8 cellular contexts compared by ENCODE assay signal in the genomic region with DNA sequence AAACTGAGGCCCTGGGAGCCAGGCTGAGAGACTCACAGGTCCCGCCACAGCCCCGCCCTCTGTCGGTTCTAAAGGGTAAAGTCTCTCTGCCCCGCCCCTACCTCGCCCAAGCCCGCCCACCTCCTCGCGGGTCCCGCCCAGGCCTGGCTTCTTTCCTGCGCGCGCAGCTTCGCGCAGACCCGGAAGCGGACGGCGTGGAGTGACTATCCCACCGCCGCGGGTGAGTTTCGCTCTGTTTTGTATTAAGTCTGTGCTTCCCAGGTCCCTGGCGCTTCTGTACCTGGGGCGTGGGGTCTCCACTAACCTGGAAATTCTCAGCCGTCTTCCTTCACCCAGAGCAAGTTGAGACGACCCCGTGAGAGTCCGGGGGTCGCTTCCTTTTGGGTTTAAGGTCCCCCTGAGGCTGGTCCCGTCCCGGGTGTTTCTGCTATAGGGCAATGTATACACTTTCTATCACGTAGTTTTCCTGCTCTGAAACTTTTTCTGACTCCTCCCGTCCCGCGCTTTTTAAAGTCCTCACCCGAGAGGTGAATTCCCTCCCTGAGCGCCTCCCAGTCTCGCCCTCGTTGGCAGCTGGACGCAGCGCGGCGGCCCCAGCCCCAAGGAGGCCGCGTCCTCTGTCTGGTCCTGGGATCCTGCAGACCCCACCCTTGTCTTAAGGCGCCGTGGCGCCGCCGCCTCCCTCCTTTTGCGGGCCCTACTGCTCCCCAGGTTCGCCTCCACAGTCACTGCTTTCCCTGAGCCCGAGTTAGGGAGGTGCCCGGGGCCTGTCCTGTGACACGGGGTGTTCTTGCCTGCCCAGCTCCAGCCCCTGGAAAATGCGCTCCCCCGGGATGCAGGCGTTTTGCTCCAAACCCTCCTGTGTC. TPM values are rescaled to one million over a fixed set of nuclear protein-coding genes. Genes with fewer than 3 reads are reported as not detected.
DNase-seq lines count a peak whose midpoint lies in the region; FAIRE-seq and TF ChIP-seq lines count a peak whose summit lies in the region.

A gene (plus strand): TSS at position 176 of the 866 bp plus-strand sequence. CDS start 2,867 bp downstream, outside the sequence.

- H2AFZ ChIP-seq in neuron (ENCODE audit: low read depth, low read length): peak within 1 kb of the TSS; percentile 88

- FAIRE-seq in H54 (lab: Jason Lieb, UNC): no peak

- H3K9me3 ChIP-seq in ES-I3 (ENCODE audit: control insufficient read depth, insufficient read depth, low read length) (no peaks in the 10 kb centered on the region), MG63 (peaks cover 4% of the 10 kb centered on the region; the same call in 1 of the 2 replicates), neuron (ENCODE audit: low read length) (peaks cover 3% of the 10 kb centered on the region)

- peak within 1 kb of the TSS; percentile 73 for H3K4me3 ChIP-seq in MG63
- peak within 1 kb of the TSS; percentile 93 for H3K4me3 ChIP-seq in neuron (ENCODE audit: low read length)

- peak within 1 kb of the TSS; percentile 87 for H3K9ac ChIP-seq in ES-I3 (ENCODE audit: low read depth, low read length)

- DNase-seq in H54 (ENCODE audit: insufficient read length, low spot score) (peak; percentile 92), MG63 (peak; percentile 92), SHP77 (lab: John Stamatoyannopoulos, UW) (peak; percentile 76 to 90), activated gamma-delta T cell treated with Interleukin-2 at 50 U/mL for 16 hours (peak; percentile 97), foreskin melanocyte (peak; percentile 79), stromal cell of bone marrow (ENCODE audit: low read depth) (peak; percentile 86)

- TF ChIP-seq POLR2A in H54 (IDR thresholded peaks at IDR 0.05; ENCODE audit: low read depth, low read length): peak; percentile 81

- H3K27me3 ChIP-seq in MG63: no peaks in the 10 kb centered on the region
- no peaks in the 10 kb centered on the region for H3K27me3 ChIP-seq in neuron (ENCODE audit: insufficient read depth, low read length)

- H3K4me1 ChIP-seq in ES-I3 (ENCODE audit: insufficient read depth, low read length) (no peaks in the 10 kb centered on the region), neuron (ENCODE audit: insufficient read depth, low read length) (peaks cover 6% of the 10 kb centered on the region)

- H3K36me3 ChIP-seq in ES-I3 (ENCODE audit: insufficient read depth, low read length) (no peaks in the 10 kb centered on the region), MG63 (peaks cover 22% of the 10 kb centered on the region), neuron (ENCODE audit: insufficient read depth, low read length) (peaks cover 16% of the 10 kb centered on the region)

RNA-seq across cellular contexts. Expression of the gene that starts here (rescaled TPM):
- 6.9 and 11.8 TPM in 2 replicates for total RNA-seq in MG63 (2014; rRNA removed; shearing (Covaris generic); ENCODE audit: low replicate concordance)

Comparison
In these comparisons a context has a peak if more than half of its experiments do, and no peak if none do; other contexts are left out.
1. Peak in every context shown above with its lines: DNase-seq and H3K4me3 ChIP-seq.